8 cellular contexts compared by ENCODE assay signal in the genomic region with DNA sequence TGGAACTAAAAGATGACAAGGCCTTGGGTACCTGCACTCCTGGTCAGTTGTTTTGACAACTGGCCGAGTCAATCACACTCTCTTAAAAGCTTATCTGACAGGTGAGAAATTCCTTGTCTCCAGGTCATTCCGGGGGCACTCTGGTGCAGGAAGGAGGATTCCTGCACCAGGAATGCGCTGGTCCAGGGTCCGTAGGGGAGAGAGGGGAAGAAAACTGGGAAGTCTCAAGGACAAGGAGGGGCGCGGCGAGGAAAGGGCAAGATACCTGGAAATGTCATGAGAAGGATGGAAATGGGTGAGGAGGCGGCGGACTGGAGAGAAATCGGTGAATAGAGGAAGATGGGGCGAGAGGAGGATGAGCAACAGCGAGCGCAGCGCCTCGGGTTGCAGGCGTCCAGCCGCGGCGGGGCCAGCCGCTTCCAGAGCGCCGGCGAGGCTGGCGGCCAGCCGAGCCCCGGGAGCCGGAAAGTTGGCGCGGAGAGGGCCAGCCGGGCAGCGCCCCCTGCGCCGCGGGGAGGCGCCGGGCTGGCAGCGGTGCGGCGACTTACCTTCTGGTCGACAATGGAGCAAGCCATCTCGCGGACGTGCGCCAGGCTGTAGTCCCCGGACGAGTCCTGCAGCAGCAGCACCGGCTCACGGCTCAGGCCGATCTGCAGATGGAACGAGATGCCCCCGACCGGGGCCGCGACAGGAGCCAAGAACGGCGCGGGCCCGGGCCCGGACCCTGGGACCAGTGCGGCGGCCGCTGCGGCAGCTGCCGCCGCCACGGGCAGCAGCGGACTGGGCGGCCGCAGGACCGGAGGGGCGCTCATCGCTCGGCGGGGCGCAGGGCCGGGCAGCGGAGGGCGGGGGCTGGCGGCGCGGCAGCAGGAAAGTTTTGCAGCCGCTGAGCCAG. TPM values are rescaled to one million over a fixed set of nuclear protein-coding genes. Genes with fewer than 3 reads are reported as not detected.
A peak's percentile ranks its signal among the peaks of the same experiment; 100 is the strongest.
DNase-seq lines count a peak whose midpoint lies in the region; ATAC-seq, FAIRE-seq and TF ChIP-seq lines count a peak whose summit lies in the region.

No MANE protein-coding gene starts in this region.

- no peaks in the 10 kb centered on the region for H3K9me2 ChIP-seq in neural cell (ENCODE audit: insufficient read depth, low read length)

- H3K27ac Mint-ChIP-seq in CD14-positive monocyte = no peak overlapping the region
- H3K27ac Mint-ChIP-seq in activated T-helper 17 cell treated with anti-CD3 and anti-CD28 coated beads, Interleukin-2, amount 50 U/mL, for 72 hours = no peak overlapping the region

- H3K27me3 Mint-ChIP-seq in CD14-positive monocyte (ENCODE audit: low read depth in 3 of 3) = peaks cover 43 to 63% (median 46%) of the 10 kb centered on the region in 3 donors
- H3K27me3 Mint-ChIP-seq in activated T-helper 17 cell treated with anti-CD3 and anti-CD28 coated beads, Interleukin-2, amount 50 U/mL, for 72 hours = peaks cover 35% of the 10 kb centered on the region

- no peak overlapping the region for H3K27ac ChIP-seq in HUES64 (ENCODE audit: low read depth, low read length)
- peak overlapping the region; percentile 12 for H3K27ac ChIP-seq in neural cell (ENCODE audit: low read length)

- no peaks in the 10 kb centered on the region for H3K9me3 ChIP-seq in HUES64 (ENCODE audit: insufficient read depth, low read depth, low read length)
- H3K9me3 ChIP-seq in neural cell (ENCODE audit: low read length) = no peaks in the 10 kb centered on the region

- TF ChIP-seq EP300 in neural cell (conservative IDR thresholded peaks at IDR 0.05; ENCODE audit: poor library complexity, severe bottlenecking) = no peak

- TF ChIP-seq RAD21 in neural cell (conservative IDR thresholded peaks at IDR 0.05) = peak; percentile 44

- H3K36me3 ChIP-seq in HUES64 (ENCODE audit: insufficient read depth, low read length) = no peaks in the 10 kb centered on the region
- no peaks in the 10 kb centered on the region for H3K36me3 ChIP-seq in neural cell (ENCODE audit: insufficient read depth, low read length)

- peak; percentile 54 for ATAC-seq in GM19324 (IDR thresholded peaks at IDR 0.05; ENCODE audit: low FRiP score, unreplicated experiment)
- ATAC-seq in activated T-helper 17 cell treated with anti-CD3 and anti-CD28 coated beads, Interleukin-2, amount 50 U/mL, for 72 hours (replicated peaks) = no peak

- intact Hi-C loops in CD14-positive monocyte (cut with micrococcal nuclease) = no loop called here

- H3K4me3 Mint-ChIP-seq in CD14-positive monocyte = peak overlapping the region; percentile 4 to 89
- H3K4me3 Mint-ChIP-seq in activated T-helper 17 cell treated with anti-CD3 and anti-CD28 coated beads, Interleukin-2, amount 50 U/mL, for 72 hours = peak overlapping the region; percentile 56

- peaks cover 21% of the 10 kb centered on the region for H3K4me1 ChIP-seq in HUES64 (ENCODE audit: insufficient read depth, low read length)

- no peak for DNase-seq in CD14-positive monocyte (ENCODE audit: low spot score)
- DNase-seq in glomerular visceral epithelial cell (ENCODE audit: extremely low spot score) = peak; percentile 62
- DNase-seq in RCC 7860 (ENCODE audit: low spot score) = no peak
- DNase-seq in cortex of kidney (lab: John Stamatoyannopoulos, UW) = no peak

- H3K4me3 ChIP-seq in HUES64 (ENCODE audit: low read length) (peak overlapping the region; percentile 74), neural cell (ENCODE audit: low read length) (peak overlapping the region; percentile 85)

- no peaks in the 10 kb centered on the region for H3F3A ChIP-seq in neural cell (ENCODE audit: insufficient read depth, low read length, poor library complexity, severe bottlenecking)

- TF ChIP-seq CTCF in CD14-positive monocyte (IDR thresholded peaks at IDR 0.05) = no peak
- TF ChIP-seq CTCF in neural cell (IDR thresholded peaks at IDR 0.05; ENCODE audit: poor library complexity, severe bottlenecking) = no peak

- H3K9ac ChIP-seq in HUES64 (ENCODE audit: low read depth, low read length) = peak overlapping the region; percentile 29; the same call in 1 of the 2 replicates
- peak overlapping the region; percentile 72 for H3K9ac ChIP-seq in neural cell (ENCODE audit: low read length)

- FAIRE-seq in RCC 7860 (lab: Jason Lieb, UNC) = no peak

- peaks cover 4% of the 10 kb centered on the region for H3K4me1 Mint-ChIP-seq in CD14-positive monocyte
- H3K4me1 Mint-ChIP-seq in activated T-helper 17 cell treated with anti-CD3 and anti-CD28 coated beads, Interleukin-2, amount 50 U/mL, for 72 hours = peaks cover 6% of the 10 kb centered on the region

- peaks cover 3 to 5% of the 10 kb centered on the region in 2 donors for H3K36me3 Mint-ChIP-seq in CD14-positive monocyte
- H3K36me3 Mint-ChIP-seq in activated T-helper 17 cell treated with anti-CD3 and anti-CD28 coated beads, Interleukin-2, amount 50 U/mL, for 72 hours (ENCODE audit: low read depth) = peaks cover 8% of the 10 kb centered on the region

- peaks cover 0 to 17% (median 8%) of the 10 kb centered on the region in 7 donors for H3K9me3 Mint-ChIP-seq in CD14-positive monocyte
- H3K9me3 Mint-ChIP-seq in activated T-helper 17 cell treated with anti-CD3 and anti-CD28 coated beads, Interleukin-2, amount 50 U/mL, for 72 hours = no peaks in the 10 kb centered on the region

- under 1% methylated on average over 82 of the region's 82 CpGs for WGBS in HUES64

- peak overlapping the region; percentile 45 for H2AFZ ChIP-seq in neural cell (ENCODE audit: low read depth, low read length)

- H3K79me2 ChIP-seq in neural cell (replicated peaks; ENCODE audit: insufficient read depth, low read length) = peaks cover 50% of the 10 kb centered on the region

- H3K27me3 ChIP-seq in HUES64 (ENCODE audit: insufficient read depth, low read length) (peaks cover 64% of the 10 kb centered on the region), neural cell (ENCODE audit: insufficient read depth, low read depth, low read length) (no peaks in the 10 kb centered on the region)

- H3K4me2 ChIP-seq in neural cell (ENCODE audit: low read length) = peak overlapping the region; percentile 89

- no peaks in the 10 kb centered on the region for H4K20me1 ChIP-seq in neural cell (ENCODE audit: insufficient read depth)

TF ChIP-seq in neural cell, 6 proteins besides CTCF, POLR2A, EP300 and RAD21:
- TF ChIP-seq EZH2 (IDR thresholded peaks at IDR 0.05; ENCODE audit: borderline replicate concordance, insufficient read depth, low read length, poor library complexity, severe bottlenecking) (no peak), POLR2AphosphoS5 (IDR thresholded peaks at IDR 0.05) (no peak), MXI1 (conservative IDR thresholded peaks at IDR 0.05; ENCODE audit: poor library complexity, severe bottlenecking) (peak; percentile 18), TAF1 (IDR thresholded peaks at IDR 0.05; ENCODE audit: low read depth) (no peak), SMC3 (conservative IDR thresholded peaks at IDR 0.05; ENCODE audit: poor library complexity) (peak; percentile 41)
- TF ChIP-seq, protein P1, sequence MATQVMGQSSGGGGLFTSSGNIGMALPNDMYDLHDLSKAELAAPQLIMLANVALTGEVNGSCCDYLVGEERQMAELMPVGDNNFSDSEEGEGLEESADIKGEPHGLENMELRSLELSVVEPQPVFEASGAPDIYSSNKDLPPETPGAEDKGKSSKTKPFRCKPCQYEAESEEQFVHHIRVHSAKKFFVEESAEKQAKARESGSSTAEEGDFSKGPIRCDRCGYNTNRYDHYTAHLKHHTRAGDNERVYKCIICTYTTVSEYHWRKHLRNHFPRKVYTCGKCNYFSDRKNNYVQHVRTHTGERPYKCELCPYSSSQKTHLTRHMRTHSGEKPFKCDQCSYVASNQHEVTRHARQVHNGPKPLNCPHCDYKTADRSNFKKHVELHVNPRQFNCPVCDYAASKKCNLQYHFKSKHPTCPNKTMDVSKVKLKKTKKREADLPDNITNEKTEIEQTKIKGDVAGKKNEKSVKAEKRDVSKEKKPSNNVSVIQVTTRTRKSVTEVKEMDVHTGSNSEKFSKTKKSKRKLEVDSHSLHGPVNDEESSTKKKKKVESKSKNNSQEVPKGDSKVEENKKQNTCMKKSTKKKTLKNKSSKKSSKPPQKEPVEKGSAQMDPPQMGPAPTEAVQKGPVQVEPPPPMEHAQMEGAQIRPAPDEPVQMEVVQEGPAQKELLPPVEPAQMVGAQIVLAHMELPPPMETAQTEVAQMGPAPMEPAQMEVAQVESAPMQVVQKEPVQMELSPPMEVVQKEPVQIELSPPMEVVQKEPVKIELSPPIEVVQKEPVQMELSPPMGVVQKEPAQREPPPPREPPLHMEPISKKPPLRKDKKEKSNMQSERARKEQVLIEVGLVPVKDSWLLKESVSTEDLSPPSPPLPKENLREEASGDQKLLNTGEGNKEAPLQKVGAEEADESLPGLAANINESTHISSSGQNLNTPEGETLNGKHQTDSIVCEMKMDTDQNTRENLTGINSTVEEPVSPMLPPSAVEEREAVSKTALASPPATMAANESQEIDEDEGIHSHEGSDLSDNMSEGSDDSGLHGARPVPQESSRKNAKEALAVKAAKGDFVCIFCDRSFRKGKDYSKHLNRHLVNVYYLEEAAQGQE (IDR thresholded peaks at IDR 0.05; ENCODE audit: borderline replicate concordance) = peak; percentile 71

RNA-seq across cellular contexts. Expression of a gene that starts 0.7 kb away (rescaled TPM):
- polyA plus RNA-seq in CD14-positive monocyte (not detected), neural cell (9.6 and 11.1 TPM in 2 replicates)
- 3.9 TPM for polyA plus RNA-seq in HUES64 (2013, experiment 1 of 2)
- 4.0 TPM for polyA plus RNA-seq in HUES64 (2013, experiment 2 of 2)
- total RNA-seq in activated T-helper 17 cell treated with anti-CD3 and anti-CD28 coated beads, Interleukin-2, amount 50 U/mL, for 72 hours = not detected
- polyA minus RNA-seq in neural cell = 21.8 and 25.1 TPM in 2 replicates
